21 cellular contexts compared by ENCODE assay signal in genomic region chr5:148471379-148471778, GRCh38.
DNase-seq lines count a peak whose midpoint lies in the region; ATAC-seq, FAIRE-seq and TF ChIP-seq lines count a peak whose summit lies in the region.
"Had no signal": no experiment of that assay in that cellular context is flagged by ENCODE, and none has a peak within 500 bp of the region (broad histone marks: within the 10 kb centered on the region; RNA-seq: fewer than 3 reads in every experiment).

No MANE protein-coding gene starts in this region.

- ATAC-seq in PC-3 (peak; percentile 72), HepG2 (no peak)
- ATAC-seq: Panc1, Right ventricle myocardium inferior had no signal

- H3K4me2 ChIP-seq in PC-3 (ENCODE audit: low read length), result peak overlapping the region; percentile 13
- no peak overlapping the region for H3K4me2 ChIP-seq in osteoblast (ENCODE audit: insufficient read depth, low read length)
- H3K4me2 ChIP-seq in HepG2 (ENCODE audit: low read depth, low read length), result no peak overlapping the region

- H3K4me3 ChIP-seq in PC-3 (ENCODE audit: low read length) (no peak overlapping the region), osteoblast (ENCODE audit: insufficient read depth, low read length) (no peak overlapping the region), HepG2 (replicated peaks in 1 of 3; ENCODE audit: insufficient read depth in 1 of 3, low read depth in 2 of 3, low read length in 3 of 3) (no peak overlapping the region)

- H4K20me1 ChIP-seq in PC-3 (ENCODE audit: low read length) (no peaks in the 10 kb centered on the region), osteoblast (ENCODE audit: insufficient read depth, low read length) (no peaks in the 10 kb centered on the region), HepG2 (ENCODE audit: insufficient read depth, low read length) (no peaks in the 10 kb centered on the region)

- in situ Hi-C loops in HepG2 (cut with HindIII; ENCODE audit: extremely low pct_ligation_motif_present, low pct_unique_long_range_greater_than_20kb), result no loop called here

- H3K4me1 ChIP-seq in PC-3 (ENCODE audit: insufficient read depth, low read length) (peaks cover 28% of the 10 kb centered on the region), osteoblast (ENCODE audit: insufficient read depth, low read length) (peaks cover 18% of the 10 kb centered on the region), HepG2 (ENCODE audit: insufficient read depth, low read length) (no peaks in the 10 kb centered on the region)

- POLR2A ChIA-PET in PC-3 (lab: Charles Lee; ENCODE audit: unreplicated experiment) (no interaction called here), HepG2 (lab: Yijun Ruan, JAX) (no interaction called here)

- no peak for TF ChIP-seq RAD21 in HepG2 (CRISPR knock-in tag; IDR thresholded peaks at IDR 0.05)

- H3K27me3 ChIP-seq in PC-3 (ENCODE audit: low read length) (peaks cover 14% of the 10 kb centered on the region), osteoblast (ENCODE audit: insufficient read depth, low read length) (peaks cover 5% of the 10 kb centered on the region), HepG2 (ENCODE audit: control insufficient read depth in 1 of 2, insufficient read depth in 2 of 2, low read length in 2 of 2) (no peaks in the 10 kb centered on the region)

- CTCF ChIA-PET in PC-3 (lab: Charles Lee), result no interaction called here
- CTCF ChIA-PET in HepG2 (lab: Yijun Ruan, JAX; ENCODE audit: low intra/inter-chr PET ratio, low total read pairs), result no interaction called here

- H3K9me3 ChIP-seq in PC-3 (ENCODE audit: low read length) (no peaks in the 10 kb centered on the region), osteoblast (ENCODE audit: low read depth, low read length) (no peaks in the 10 kb centered on the region), HepG2 (ENCODE audit: low read length) (no peaks in the 10 kb centered on the region)

- BruUV-seq in PC-3 (replicated peaks; lab: Mats Ljungman, UMichigan) (no TSS peak), HepG2 (replicated peaks; lab: Mats Ljungman, UMichigan) (no TSS peak)

- peak overlapping the region; percentile 19 for H3K27ac ChIP-seq in PC-3 (ENCODE audit: low read length)
- H3K27ac ChIP-seq in osteoblast (ENCODE audit: low read depth, low read length), result peak overlapping the region; percentile 3
- no peak overlapping the region for H3K27ac ChIP-seq in HepG2 (ENCODE audit: extremely low read length, insufficient read depth, low read length)
- H3K27ac ChIP-seq: C4-2B had no signal

- TF ChIP-seq POLR2A in HepG2 (IDR thresholded peaks at IDR 0.05; ENCODE audit: insufficient read depth in 1 of 2, low read depth in 2 of 2, low read length in 2 of 2), result no peak

- no peak for TF ChIP-seq CTCF in PC-3 (conservative IDR thresholded peaks at IDR 0.05; ENCODE audit: low read depth, low read length)
- TF ChIP-seq CTCF in osteoblast (IDR thresholded peaks at IDR 0.05; ENCODE audit: extremely low read depth, low read depth, low read length), result no peak
- no peak for TF ChIP-seq CTCF in HepG2 (CRISPR knock-in tag; IDR thresholded peaks at IDR 0.05)

- H3K9me2 ChIP-seq in PC-3 (replicated peaks; ENCODE audit: low read length), result no peaks in the 10 kb centered on the region

- H3F3A ChIP-seq in PC-3 (ENCODE audit: low read length, unreplicated experiment), result no peaks in the 10 kb centered on the region

- no peak overlapping the region for H3K9ac ChIP-seq in PC-3 (ENCODE audit: low read length)
- H3K9ac ChIP-seq in HepG2 (ENCODE audit: insufficient read depth, low read depth, low read length), result no peak overlapping the region

- H2AFZ ChIP-seq in PC-3 (ENCODE audit: low read length) (no peak overlapping the region), osteoblast (ENCODE audit: low read length) (no peak overlapping the region), HepG2 (ENCODE audit: low read length) (no peak overlapping the region)

- FAIRE-seq in HepG2 (lab: Jason Lieb, UNC), result no peak
- FAIRE-seq: A204.1 had no signal

- H3K36me3 ChIP-seq in PC-3 (ENCODE audit: low read depth, low read length) (no peaks in the 10 kb centered on the region), osteoblast (ENCODE audit: insufficient read depth, low read length) (no peaks in the 10 kb centered on the region), HepG2 (replicated peaks in 1 of 2; ENCODE audit: control insufficient read depth in 1 of 2, insufficient read depth in 2 of 2, low read length in 2 of 2) (no peaks in the 10 kb centered on the region)

- intact Hi-C loops in PC-3 (cut with micrococcal nuclease), result no loop called here
- intact Hi-C loops in HepG2 (cut with micrococcal nuclease; ENCODE audit: unreplicated experiment), result no loop called here

- WGBS in HepG2 (ENCODE audit: low lambda C conversion rate), result 30% methylated on average over 2 of the region's 2 CpGs

- TF ChIP-seq EP300 in HepG2 (IDR thresholded peaks at IDR 0.05; ENCODE audit: low read depth in 2 of 2, low read length in 2 of 2), result no peak
- TF ChIP-seq EP300 in HepG2 (CRISPR knock-in tag; IDR thresholded peaks at IDR 0.05; ENCODE audit: borderline replicate concordance), result no peak

- DNase-seq in A172 (ENCODE audit: low spot score), result peak; percentile 19
- DNase-seq in PC-3, result peak; percentile 86
- peak; percentile 23 for DNase-seq in dermis blood vessel endothelial cell
- DNase-seq in osteoblast (ENCODE audit: insufficient read length, low spot score, missing footprints), result peak; percentile 35
- no peak for DNase-seq in AML-193 (lab: John Stamatoyannopoulos, UW)
- DNase-seq in hypothalamus (lab: John Stamatoyannopoulos, UW), result no peak
- DNase-seq in Ammon's horn (ENCODE audit: low spot score), result no peak
- DNase-seq in HepG2 (ENCODE audit: low spot score), result no peak
- DNase-seq: DMS 273 treated with DMSO at 0.1 percent for 48 hours, EL, H7, KG1, NCI-H1092, NCI-H146, NCI-H2081, NCI-H510A, NCI-H82 had no signal

- no peaks in the 10 kb centered on the region for H3K79me2 ChIP-seq in PC-3 (ENCODE audit: low read length)
- no peaks in the 10 kb centered on the region for H3K79me2 ChIP-seq in osteoblast (ENCODE audit: insufficient read depth, low read length)
- H3K79me2 ChIP-seq in HepG2 (ENCODE audit: insufficient read depth, low read length), result no peaks in the 10 kb centered on the region

TF ChIP-seq in HepG2, 621 proteins besides CTCF, POLR2A, EP300 and RAD21:
- TF ChIP-seq HMG20B (CRISPR knock-in tag; conservative IDR thresholded peaks at IDR 0.05) (no peak), ZNF383 (CRISPR knock-in tag; IDR thresholded peaks at IDR 0.05; ENCODE audit: borderline replicate concordance) (no peak)

Comparison
In these comparisons a context has a peak if more than half of its experiments do, and no peak if none do; other contexts are left out.
1. DNase-seq: peak in A172 (single experiment), PC-3 (single experiment), dermis blood vessel endothelial cell (single experiment) and osteoblast (single experiment); none in AML-193 (0 of 2), hypothalamus (0 of 51), Ammon's horn (single experiment) and HepG2 (single experiment).